ENCODE assay signal across 9 cellular contexts in the genomic region with DNA sequence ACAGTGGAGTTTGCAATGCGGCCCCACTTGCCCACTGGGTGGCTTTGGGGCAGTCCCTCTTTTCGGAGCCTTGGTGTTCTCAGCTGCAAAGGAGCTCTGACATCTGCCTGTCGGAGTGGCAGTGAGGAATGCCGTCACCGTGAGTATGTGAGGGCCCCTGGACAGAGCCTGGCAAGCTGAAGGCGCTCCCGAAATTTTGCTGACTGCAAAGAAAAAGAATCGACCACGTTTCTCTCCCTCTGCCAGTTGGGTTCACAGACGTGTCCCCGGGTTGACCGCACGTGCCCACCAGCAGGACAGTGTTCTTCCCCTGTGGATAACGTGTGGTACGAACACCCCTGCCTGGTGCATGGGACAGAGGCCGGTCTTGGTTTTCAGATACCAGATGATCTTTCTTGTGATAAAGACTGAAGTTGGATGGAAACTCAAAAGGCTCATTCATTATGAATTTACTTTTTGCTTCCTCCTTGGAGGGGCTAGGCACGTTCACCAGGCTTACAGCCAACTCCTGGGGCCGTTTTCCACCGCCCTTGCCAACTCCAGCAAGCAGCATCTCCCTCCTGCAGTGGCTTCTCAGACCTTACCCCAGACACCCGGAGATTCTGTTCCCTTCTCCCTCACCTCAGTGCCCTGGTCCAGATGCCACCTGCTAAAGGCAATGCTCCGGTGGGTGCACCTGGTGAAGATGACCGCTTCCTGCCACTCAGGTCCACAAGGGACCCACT. TPM values are rescaled to one million over a fixed set of nuclear protein-coding genes. Genes with fewer than 3 reads are reported as not detected.
DNase-seq lines count a peak whose midpoint lies in the region; ATAC-seq and TF ChIP-seq lines count a peak whose summit lies in the region.
"Had no signal": no experiment of that assay in that cellular context is flagged by ENCODE, and none has a peak within 500 bp of the region (broad histone marks: within the 10 kb centered on the region; RNA-seq: fewer than 3 reads in every experiment).

No MANE protein-coding gene starts in this region.

- H3K9me3 ChIP-seq in ascending aorta (no peaks in the 10 kb centered on the region), mesodermal cell (ENCODE audit: control insufficient read depth, low read length) (no peaks in the 10 kb centered on the region), upper lobe of left lung (no peaks in the 10 kb centered on the region)

- H3K4me3 ChIP-seq in ascending aorta (no peak overlapping the region), mesodermal cell (ENCODE audit: extremely low read depth, insufficient read depth, low read length, poor library complexity, severe bottlenecking) (no peak overlapping the region), upper lobe of left lung (no peak overlapping the region)

- H3K27me3 ChIP-seq in ascending aorta (no peaks in the 10 kb centered on the region), upper lobe of left lung (no peaks in the 10 kb centered on the region)

- TF ChIP-seq CTCF in ascending aorta (IDR thresholded peaks at IDR 0.05) = no peak
- no peak for TF ChIP-seq CTCF in upper lobe of left lung (IDR thresholded peaks at IDR 0.05)

- H3K4me1 ChIP-seq in ascending aorta (peaks cover 27 to 45% of the 10 kb centered on the region in 2 donors), mesodermal cell (ENCODE audit: control insufficient read depth, insufficient read depth, low read length, poor library complexity, severe bottlenecking) (peaks cover 40% of the 10 kb centered on the region), upper lobe of left lung (peaks cover 46 to 65% (median 58%) of the 10 kb centered on the region in 4 donors)

- intact Hi-C loops in Right ventricle myocardium superior (cut with DNase I) (no loop called here), cardiac septum (cut with DNase I) (loop anchor here (5.0 kb wide), 1 partner anchor 327 kb away; no protein-coding TSS in a partner anchor), ascending aorta (cut with DNase I) (loop anchor here (10.0 kb wide), 1 partner anchor 654 kb away; no protein-coding TSS in a partner anchor)

- H3K27ac ChIP-seq in ascending aorta = peak overlapping the region; percentile 97 to 98
- H3K27ac ChIP-seq in mesodermal cell (ENCODE audit: low read depth, low read length, severe bottlenecking) = peak overlapping the region; percentile 97
- H3K27ac ChIP-seq in upper lobe of left lung = peak overlapping the region; percentile 83 to 89 (median 86)

- TF ChIP-seq EP300 in upper lobe of left lung (IDR thresholded peaks at IDR 0.05) = no peak

- DNase-seq in Right ventricle myocardium superior = peak; percentile 39
- no peak for DNase-seq in cardiac septum (ENCODE audit: low spot score)
- no peak for DNase-seq in ascending aorta (ENCODE audit: low spot score in 2 of 2)
- DNase-seq in upper lobe of left lung = no peak
- DNase-seq in NCI-H524 (lab: John Stamatoyannopoulos, UW) = no peak
- no peak for DNase-seq in OCI-M1 (lab: John Stamatoyannopoulos, UW)
- no peak for DNase-seq in NCI-H1436 (lab: John Stamatoyannopoulos, UW)
- DNase-seq: C1 segment of cervical spinal cord had no signal

- no peak for ATAC-seq in Right ventricle myocardium superior (ENCODE audit: poor library complexity)
- ATAC-seq in upper lobe of left lung (ENCODE audit: low FRiP score in 2 of 2) = no peak

- H3K36me3 ChIP-seq in ascending aorta = peaks cover 51 to 53% of the 10 kb centered on the region in 2 donors
- H3K36me3 ChIP-seq in mesodermal cell (ENCODE audit: control insufficient read depth, insufficient read depth, low read length) = peaks cover 70% of the 10 kb centered on the region
- peaks cover 0 to 58% (median 25%) of the 10 kb centered on the region in 4 donors for H3K36me3 ChIP-seq in upper lobe of left lung

- 92% methylated on average over 18 to 22 of the region's 22 CpGs for WGBS in mesodermal cell (ENCODE audit: insufficient coverage in 2 of 2), 2 experiments
- WGBS in upper lobe of left lung, 2 donors = 49 to 61% methylated on average over 16 to 22 of the region's 22 CpGs

- no peak for TF ChIP-seq POLR2A in upper lobe of left lung (IDR thresholded peaks at IDR 0.05)

RNA-seq across cellular contexts. Expression of a gene that starts 29.7 kb away (rescaled TPM):
- total RNA-seq in Right ventricle myocardium superior = 45.3 TPM
- 55.8 TPM for total RNA-seq in cardiac septum
- 336 TPM for total RNA-seq in ascending aorta
- 279 TPM for polyA plus RNA-seq in mesodermal cell (2013, experiment 1 of 2)
- polyA plus RNA-seq in mesodermal cell (2013, experiment 2 of 2) = 263 TPM
- total RNA-seq in upper lobe of left lung = 100 to 1,000 TPM in 1 of 6 donors, 10 to 100 TPM in 5; 55.8 to 120 (median 74.8) TPM
